ENCODE assay signal across 10 cellular contexts in the genomic region with DNA sequence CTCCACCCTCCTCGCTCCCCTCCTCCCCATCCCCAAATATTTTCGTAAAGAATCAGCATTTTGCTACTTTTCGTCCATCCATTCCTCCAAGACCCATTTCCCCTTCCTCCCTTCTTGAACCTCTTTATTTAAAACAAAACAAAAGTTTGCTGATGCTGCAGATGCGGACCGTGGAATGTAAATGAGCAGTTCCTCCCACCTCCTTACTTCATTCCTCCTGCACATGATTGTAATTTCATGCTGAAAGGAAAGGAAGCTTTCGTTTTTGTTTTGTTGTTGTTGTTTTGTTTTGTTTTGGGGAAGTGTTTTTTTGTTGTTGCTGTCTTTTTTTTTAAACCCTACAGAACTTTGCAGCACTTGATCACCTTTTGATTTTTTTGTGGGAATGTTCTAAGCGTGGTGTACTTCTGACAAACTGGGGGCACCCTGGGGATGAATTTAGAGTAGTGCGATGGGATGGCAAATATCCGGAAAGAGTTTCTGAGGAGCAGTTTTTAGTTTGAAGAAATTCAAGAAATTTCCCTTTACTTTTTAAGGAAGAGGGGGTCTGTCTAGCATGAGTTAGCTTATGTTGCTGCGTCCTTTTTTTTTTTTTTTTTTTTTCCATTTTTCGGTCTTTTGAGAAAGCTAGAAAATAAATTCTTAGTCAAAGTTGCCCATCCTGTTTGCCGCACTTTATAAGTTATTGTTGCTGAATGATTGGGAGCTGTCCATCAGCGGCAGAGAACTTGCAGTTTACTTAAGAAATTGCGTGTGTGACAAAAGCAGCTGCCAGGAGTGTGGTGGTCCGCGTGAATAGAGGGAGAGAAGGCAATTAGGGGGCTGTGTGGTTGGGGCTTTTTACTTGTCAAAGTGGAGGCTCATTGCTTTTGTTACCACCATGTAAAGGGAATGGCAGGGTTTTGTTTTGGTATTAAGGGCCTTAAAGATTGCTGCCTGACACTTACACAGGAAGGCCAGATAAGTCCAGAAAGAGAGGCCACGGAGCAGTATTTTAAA.
A peak's percentile ranks its signal among the peaks of the same experiment; 100 is the strongest.
DNase-seq lines count a peak whose midpoint lies in the region; ATAC-seq and TF ChIP-seq lines count a peak whose summit lies in the region.
"Had no signal": no experiment of that assay in that cellular context is flagged by ENCODE, and none has a peak within 500 bp of the region (broad histone marks: within the 10 kb centered on the region; RNA-seq: fewer than 3 reads in every experiment).

No MANE protein-coding gene starts in this region.

- H3K4me1 Mint-ChIP-seq in endothelial cell (ENCODE audit: unreplicated experiment) (peaks cover 40% of the 10 kb centered on the region), osteocyte (ENCODE audit: unreplicated experiment) (peaks cover 73% of the 10 kb centered on the region)

- DNase-seq in BE2C (no peak), NT2/D1 (ENCODE audit: low read depth, low spot score) (no peak), endothelial cell (ENCODE audit: low spot score) (no peak), osteocyte (ENCODE audit: extremely low spot score, unreplicated experiment) (no peak), DMS114 treated with DMSO at 0.1 percent for 48 hours (lab: John Stamatoyannopoulos, UW; ENCODE audit: unreplicated experiment) (no peak)
- DNase-seq in activated CD8-positive, alpha-beta memory T cell treated with anti-CD3 and anti-CD28 coated beads, Interleukin-2, amount 50 U/mL, for 48 hours = no peak

- no peaks in the 10 kb centered on the region for H3K9me3 ChIP-seq in BE2C
- H3K9me3 ChIP-seq in NT2/D1 (ENCODE audit: insufficient read depth, low read length) = no peaks in the 10 kb centered on the region
- H3K9me3 ChIP-seq: BLaER1 had no signal

- ATAC-seq in HG02623 (IDR thresholded peaks at IDR 0.05; ENCODE audit: unreplicated experiment) = no peak
- ATAC-seq in HG02798 (IDR thresholded peaks at IDR 0.05; ENCODE audit: poor library complexity, unreplicated experiment) = no peak

- peak overlapping the region; percentile 21 for H3K9ac ChIP-seq in NT2/D1 (ENCODE audit: insufficient read length, low read depth)
- H3K9ac ChIP-seq: BLaER1 had no signal

- H3K4me3 Mint-ChIP-seq in endothelial cell (ENCODE audit: unreplicated experiment) (peak overlapping the region; percentile 70), osteocyte (ENCODE audit: unreplicated experiment) (peak overlapping the region; percentile 81)

- peak overlapping the region; percentile 77 for H3K4me3 ChIP-seq in BE2C (ENCODE audit: low read depth, low read length)
- no peak overlapping the region for H3K4me3 ChIP-seq in NT2/D1 (ENCODE audit: insufficient read length, low read depth)
- H3K4me3 ChIP-seq: BLaER1 had no signal

- H3K9me3 Mint-ChIP-seq in endothelial cell (ENCODE audit: unreplicated experiment) (no peaks in the 10 kb centered on the region), osteocyte (ENCODE audit: unreplicated experiment) (no peaks in the 10 kb centered on the region)
- H3K9me3 Mint-ChIP-seq: stimulated activated effector memory CD8-positive, alpha-beta T cell treated with anti-CD3 and anti-CD28 coated beads, Interleukin-12 subunit alpha, Interleukin-12 subunit beta, amount 100 ng/mL, for 72 hours had no signal

- no peaks in the 10 kb centered on the region for H3K36me3 ChIP-seq in BE2C
- H3K36me3 ChIP-seq in NT2/D1 (ENCODE audit: insufficient read depth, insufficient read length, low read length) = no peaks in the 10 kb centered on the region

- H3K27ac Mint-ChIP-seq in endothelial cell (ENCODE audit: unreplicated experiment) = peak overlapping the region; percentile 53
- peak overlapping the region; percentile 98 for H3K27ac Mint-ChIP-seq in osteocyte (ENCODE audit: unreplicated experiment)
- H3K27ac Mint-ChIP-seq: stimulated activated effector memory CD8-positive, alpha-beta T cell treated with anti-CD3 and anti-CD28 coated beads, Interleukin-12 subunit alpha, Interleukin-12 subunit beta, amount 100 ng/mL, for 72 hours had no signal

- TF ChIP-seq CTCF in BE2C (IDR thresholded peaks at IDR 0.05; ENCODE audit: low read depth, low read length) = no peak
- TF ChIP-seq CTCF in endothelial cell (IDR thresholded peaks at IDR 0.05; ENCODE audit: unreplicated experiment) = no peak
- no peak for TF ChIP-seq CTCF in osteocyte (IDR thresholded peaks at IDR 0.05)

- H3K27me3 Mint-ChIP-seq in endothelial cell (ENCODE audit: unreplicated experiment) (no peaks in the 10 kb centered on the region), osteocyte (ENCODE audit: unreplicated experiment) (no peaks in the 10 kb centered on the region)

- peaks cover 21% of the 10 kb centered on the region for H3K4me1 ChIP-seq in BE2C
- H3K4me1 ChIP-seq in NT2/D1 (ENCODE audit: insufficient read depth, insufficient read length) = peaks cover 5% of the 10 kb centered on the region
- H3K4me1 ChIP-seq: BLaER1 had no signal

- no peaks in the 10 kb centered on the region for H3K27me3 ChIP-seq in BE2C
- no peaks in the 10 kb centered on the region for H3K27me3 ChIP-seq in NT2/D1 (ENCODE audit: insufficient read depth, insufficient read length)

- H3K36me3 Mint-ChIP-seq in endothelial cell (ENCODE audit: low read depth, unreplicated experiment) = no peaks in the 10 kb centered on the region
- H3K36me3 Mint-ChIP-seq in osteocyte (ENCODE audit: unreplicated experiment) = peaks cover 4% of the 10 kb centered on the region
- H3K36me3 Mint-ChIP-seq: stimulated activated effector memory CD8-positive, alpha-beta T cell treated with anti-CD3 and anti-CD28 coated beads, Interleukin-12 subunit alpha, Interleukin-12 subunit beta, amount 100 ng/mL, for 72 hours had no signal
